ENCODE assay signal across 1 cellular context in genomic region chr2:36369711-36370110, GRCh38.
TF ChIP-seq lines count a peak whose summit lies in the region.

No MANE protein-coding gene starts in this region.

TF ChIP-seq in WTC11, 78 proteins besides CTCF, POLR2A, EP300 and RAD21:
- TF ChIP-seq ARID4B (CRISPR knock-in tag; IDR thresholded peaks at IDR 0.05; ENCODE audit: borderline replicate concordance): no peak
- TF ChIP-seq, protein P1, sequence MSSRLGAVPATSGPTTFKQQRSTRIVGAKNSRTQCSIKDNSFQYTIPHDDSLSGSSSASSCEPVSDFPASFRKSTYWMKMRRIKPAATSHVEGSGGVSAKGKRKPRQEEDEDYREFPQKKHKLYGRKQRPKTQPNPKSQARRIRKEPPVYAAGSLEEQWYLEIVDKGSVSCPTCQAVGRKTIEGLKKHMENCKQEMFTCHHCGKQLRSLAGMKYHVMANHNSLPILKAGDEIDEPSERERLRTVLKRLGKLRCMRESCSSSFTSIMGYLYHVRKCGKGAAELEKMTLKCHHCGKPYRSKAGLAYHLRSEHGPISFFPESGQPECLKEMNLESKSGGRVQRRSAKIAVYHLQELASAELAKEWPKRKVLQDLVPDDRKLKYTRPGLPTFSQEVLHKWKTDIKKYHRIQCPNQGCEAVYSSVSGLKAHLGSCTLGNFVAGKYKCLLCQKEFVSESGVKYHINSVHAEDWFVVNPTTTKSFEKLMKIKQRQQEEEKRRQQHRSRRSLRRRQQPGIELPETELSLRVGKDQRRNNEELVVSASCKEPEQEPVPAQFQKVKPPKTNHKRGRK (CRISPR knock-in tag; IDR thresholded peaks at IDR 0.05; ENCODE audit: borderline replicate concordance): no peak
- TF ChIP-seq, protein P2, sequence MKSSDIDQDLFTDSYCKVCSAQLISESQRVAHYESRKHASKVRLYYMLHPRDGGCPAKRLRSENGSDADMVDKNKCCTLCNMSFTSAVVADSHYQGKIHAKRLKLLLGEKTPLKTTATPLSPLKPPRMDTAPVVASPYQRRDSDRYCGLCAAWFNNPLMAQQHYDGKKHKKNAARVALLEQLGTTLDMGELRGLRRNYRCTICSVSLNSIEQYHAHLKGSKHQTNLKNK (CRISPR knock-in tag; IDR thresholded peaks at IDR 0.05): no peak
- TF ChIP-seq ETV6 (CRISPR knock-in tag; IDR thresholded peaks at IDR 0.05): no peak
- no peak for TF ChIP-seq GTF2I (CRISPR knock-in tag; conservative IDR thresholded peaks at IDR 0.05)
- no peak for TF ChIP-seq ZNF532 (CRISPR knock-in tag; IDR thresholded peaks at IDR 0.05; ENCODE audit: borderline replicate concordance)
